In the genomic region with DNA sequence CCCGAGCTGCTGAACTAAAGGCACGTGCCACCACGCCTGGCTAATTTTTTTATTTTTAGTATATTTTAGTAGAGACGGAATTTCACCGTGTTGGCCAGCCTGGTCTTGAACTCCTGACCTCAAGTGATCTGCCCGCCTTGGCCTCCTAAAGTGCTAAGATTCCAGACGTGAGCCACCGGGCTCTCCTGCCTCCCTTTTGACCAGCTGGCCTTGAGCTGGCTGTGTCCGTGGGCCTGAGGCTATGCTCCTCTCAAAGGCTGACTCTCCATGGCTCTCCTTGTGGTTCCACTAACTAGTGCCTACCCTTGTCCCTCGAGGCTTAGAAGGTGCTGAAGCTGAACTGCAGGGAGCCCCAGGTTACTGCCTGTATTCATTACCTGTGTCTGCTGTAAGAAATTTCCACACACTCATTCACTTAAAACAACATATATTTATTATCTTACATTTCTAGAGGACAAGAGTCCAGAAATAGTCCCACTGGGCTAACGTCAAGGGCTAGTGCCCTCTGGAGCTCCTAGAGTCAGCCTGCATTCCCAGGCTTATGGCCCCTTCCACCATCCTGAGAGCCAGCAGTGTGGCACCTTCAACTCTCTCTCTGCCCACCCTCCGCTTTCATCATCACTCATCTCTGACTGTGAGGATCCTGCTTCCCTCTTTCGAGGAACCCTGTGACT, we compare ENCODE assay signal across 26 cellular contexts. TPM values are rescaled to one million over a fixed set of nuclear protein-coding genes. Genes with fewer than 3 reads are reported as not detected.
DNase-seq lines count a peak whose midpoint lies in the region; ATAC-seq, FAIRE-seq and TF ChIP-seq lines count a peak whose summit lies in the region.
"Had no signal": no experiment of that assay in that cellular context is flagged by ENCODE, and none has a peak within 500 bp of the region (broad histone marks: within the 10 kb centered on the region; RNA-seq: fewer than 3 reads in every experiment).

No MANE protein-coding gene starts in this region.

- peak overlapping the region; percentile 67 for H3K27ac Mint-ChIP-seq in stimulated activated naive CD8-positive, alpha-beta T cell treated with anti-CD3 and anti-CD28 coated beads, Interleukin-15, Interleukin-2, amounts not matched to agents 100 ng/mL and 50 ng/mL, for 24 hours
- H3K27ac Mint-ChIP-seq in stimulated activated naive CD8-positive, alpha-beta T cell treated with anti-CD3 and anti-CD28 coated beads, Interleukin-15, amount 100 ng/mL, for 72 hours = peak overlapping the region in 1 of 2 donors; percentile 87
- H3K27ac Mint-ChIP-seq: natural killer cell; stimulated activated naive B cell treated with anti-CD40 and anti-IgM and Interleukin-4, amounts not matched to agents 10 μg/mL and 1 μg/mL and 100 μg/mL, for 72 hours had no signal

- no peaks in the 10 kb centered on the region for H3K36me3 Mint-ChIP-seq in stimulated activated naive CD8-positive, alpha-beta T cell treated with anti-CD3 and anti-CD28 coated beads, Interleukin-15, Interleukin-2, amounts not matched to agents 100 ng/mL and 50 ng/mL, for 24 hours (ENCODE audit: low read depth)
- H3K36me3 Mint-ChIP-seq: CD14-positive monocyte, natural killer cell had no signal

- H3K36me3 ChIP-seq in SJSA1 (no peaks in the 10 kb centered on the region; the same call in 1 of the 2 replicates), HAP-1 (replicated peaks) (no peaks in the 10 kb centered on the region)
- H3K36me3 ChIP-seq: left ventricle myocardium inferior had no signal

- no peak for FAIRE-seq in H54 (lab: Jason Lieb, UNC)
- FAIRE-seq: GM12891 had no signal

- H3K9me3 Mint-ChIP-seq in stimulated activated naive CD8-positive, alpha-beta T cell treated with anti-CD3 and anti-CD28 coated beads, Interleukin-15, Interleukin-2, amounts not matched to agents 100 ng/mL and 50 ng/mL, for 24 hours = no peaks in the 10 kb centered on the region
- no peaks in the 10 kb centered on the region for H3K9me3 Mint-ChIP-seq in stimulated activated naive CD8-positive, alpha-beta T cell treated with anti-CD3 and anti-CD28 coated beads, Interleukin-15, amount 100 ng/mL, for 72 hours
- H3K9me3 Mint-ChIP-seq: natural killer cell had no signal

- H3K27me3 Mint-ChIP-seq in stimulated activated naive CD8-positive, alpha-beta T cell treated with anti-CD3 and anti-CD28 coated beads, Interleukin-15, Interleukin-2, amounts not matched to agents 100 ng/mL and 50 ng/mL, for 24 hours = no peaks in the 10 kb centered on the region
- peaks cover 7% of the 10 kb centered on the region for H3K27me3 Mint-ChIP-seq in stimulated activated naive CD8-positive, alpha-beta T cell treated with anti-CD3 and anti-CD28 coated beads, Interleukin-15, amount 100 ng/mL, for 72 hours

- DNase-seq in stimulated activated naive CD8-positive, alpha-beta T cell treated with anti-CD3 and anti-CD28 coated beads, Interleukin-15, amount 100 ng/mL, for 72 hours = no peak
- peak in 1 of 2 experiments; percentile 31 for DNase-seq in SJSA1 (ENCODE audit: low read depth in 1 of 2, low spot score in 2 of 2)
- DNase-seq in islet precursor cell = peak; percentile 37
- no peak for DNase-seq in H54 (ENCODE audit: insufficient read length, low spot score)
- DNase-seq in HAP-1 (ENCODE audit: low spot score in 2 of 2) = no peak
- DNase-seq: activated naive CD4-positive, alpha-beta T cell treated with anti-CD3 and anti-CD28 coated beads, Interleukin-2, amount 50 U/mL, for 16 hours; aorta; effector CD8-positive, alpha-beta T cell; foreskin melanocyte; left ventricle myocardium inferior; midbrain; natural killer cell; NCI-H1417 treated with DMSO at 0.1 percent for 48 hours; NCI-H2081 treated with DMSO at 0.1 percent for 48 hours; NCI-H345; NCI-H748 treated with DMSO at 0.1 percent for 48 hours; SHP77 treated with DMSO at 0.1 percent for 48 hours; stimulated activated CD4-positive, alpha-beta T cell treated with anti-CD3 and anti-CD28 coated beads, Interleukin-4, amount 100 ng/mL, for 1 hour; stimulated activated naive B cell treated with anti-CD40 and anti-IgM and Interleukin-4, amounts not matched to agents 10 μg/mL and 1 μg/mL and 100 μg/mL, for 72 hours; T-helper 1 cell; testis had no signal

- peak overlapping the region; percentile 95 for H3K27ac ChIP-seq in SJSA1
- H3K27ac ChIP-seq: left ventricle myocardium inferior, testis had no signal

- in situ Hi-C loops in HAP-1 (cut with MboI; ENCODE audit: low sequenced_read_pairs) = no loop called here

- H3K4me3 ChIP-seq in SJSA1 (no peak overlapping the region), HAP-1 (no peak overlapping the region)
- H3K4me3 ChIP-seq: left ventricle myocardium inferior, testis had no signal

- no peak overlapping the region for H3K4me3 Mint-ChIP-seq in stimulated activated naive CD8-positive, alpha-beta T cell treated with anti-CD3 and anti-CD28 coated beads, Interleukin-15, Interleukin-2, amounts not matched to agents 100 ng/mL and 50 ng/mL, for 24 hours
- no peak overlapping the region for H3K4me3 Mint-ChIP-seq in stimulated activated naive CD8-positive, alpha-beta T cell treated with anti-CD3 and anti-CD28 coated beads, Interleukin-15, amount 100 ng/mL, for 72 hours
- H3K4me3 Mint-ChIP-seq: CD14-positive monocyte; natural killer cell; stimulated activated naive B cell treated with anti-CD40 and anti-IgM and Interleukin-4, amounts not matched to agents 10 μg/mL and 1 μg/mL and 100 μg/mL, for 72 hours had no signal

- no peak for TF ChIP-seq POLR2A in H54 (IDR thresholded peaks at IDR 0.05; ENCODE audit: low read depth, low read length)

- H3K4me1 Mint-ChIP-seq in stimulated activated naive CD8-positive, alpha-beta T cell treated with anti-CD3 and anti-CD28 coated beads, Interleukin-15, Interleukin-2, amounts not matched to agents 100 ng/mL and 50 ng/mL, for 24 hours (ENCODE audit: low read depth) = peaks cover 20% of the 10 kb centered on the region
- peaks cover 20% of the 10 kb centered on the region for H3K4me1 Mint-ChIP-seq in stimulated activated naive CD8-positive, alpha-beta T cell treated with anti-CD3 and anti-CD28 coated beads, Interleukin-15, amount 100 ng/mL, for 72 hours
- H3K4me1 Mint-ChIP-seq: natural killer cell had no signal

- H3K9me3 ChIP-seq in SJSA1 (replicated peaks) (no peaks in the 10 kb centered on the region), HAP-1 (no peaks in the 10 kb centered on the region)
- H3K9me3 ChIP-seq: left ventricle myocardium inferior, testis had no signal

- ATAC-seq in stimulated activated naive CD8-positive, alpha-beta T cell treated with anti-CD3 and anti-CD28 coated beads, Interleukin-15, amount 100 ng/mL, for 72 hours = no peak
- ATAC-seq in HG02938 (IDR thresholded peaks at IDR 0.05; ENCODE audit: unreplicated experiment) = no peak
- ATAC-seq in HG03565 (IDR thresholded peaks at IDR 0.05; ENCODE audit: unreplicated experiment) = no peak
- ATAC-seq: stimulated activated naive B cell treated with anti-CD40 and anti-IgM and Interleukin-4, amounts not matched to agents 10 μg/mL and 1 μg/mL and 100 μg/mL, for 72 hours had no signal

- no peaks in the 10 kb centered on the region for H3K27me3 ChIP-seq in SJSA1 (replicated peaks)
- no peaks in the 10 kb centered on the region for H3K27me3 ChIP-seq in HAP-1 (ENCODE audit: low read depth)
- H3K27me3 ChIP-seq: testis had no signal

- peaks cover 32% of the 10 kb centered on the region for H3K4me1 ChIP-seq in SJSA1 (replicated peaks)
- H3K4me1 ChIP-seq in HAP-1 = no peaks in the 10 kb centered on the region
- H3K4me1 ChIP-seq: left ventricle myocardium inferior, testis had no signal

RNA-seq across cellular contexts. Expression of a gene that starts 34.9 kb away (rescaled TPM):
- 44.4 and 48.2 TPM in 2 replicates for total RNA-seq in SJSA1 (2014; rRNA removed; shearing (Covaris generic))
